In the genomic region with DNA sequence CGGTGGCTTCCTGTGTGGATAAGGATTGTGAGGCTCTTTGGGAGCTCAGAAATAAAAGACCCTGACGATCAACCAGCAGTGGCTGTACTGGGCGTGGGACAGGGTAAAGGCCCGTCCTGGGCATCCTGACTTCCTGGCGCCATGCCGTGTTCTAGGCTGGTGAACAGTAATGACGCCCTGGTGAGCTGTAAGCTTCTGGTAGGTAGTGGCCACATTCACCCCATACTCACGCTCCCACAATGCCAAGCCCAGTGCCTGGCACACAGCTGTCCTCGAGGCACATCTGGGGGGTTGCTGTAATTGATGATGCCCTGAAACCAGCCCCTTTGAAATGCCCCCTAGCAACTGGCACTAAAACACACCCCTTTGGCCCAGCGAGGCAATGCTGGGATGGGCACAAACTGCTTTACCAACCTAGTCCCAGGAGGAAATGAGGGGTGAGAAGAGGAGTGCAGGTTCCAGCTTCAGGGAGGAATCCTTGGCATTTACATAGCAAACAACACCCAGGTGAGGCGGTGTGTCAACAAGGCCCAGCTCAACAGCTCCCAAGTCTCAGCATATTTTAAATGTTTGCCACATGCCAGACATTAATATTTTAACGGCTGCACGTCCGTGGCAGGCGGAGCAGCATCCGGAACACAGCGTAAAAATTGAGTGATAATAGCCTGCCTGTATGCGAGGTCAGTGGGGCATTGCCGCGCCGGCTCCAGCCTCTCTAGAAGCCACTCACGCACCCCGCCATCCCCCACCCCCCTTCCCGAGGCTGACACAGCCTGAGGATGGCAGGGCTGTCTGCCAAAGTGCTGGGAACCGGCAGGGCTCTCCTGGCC, we compare ENCODE assay signal across 11 cellular contexts.
DNase-seq lines count a peak whose midpoint lies in the region; ATAC-seq, FAIRE-seq and TF ChIP-seq lines count a peak whose summit lies in the region.
"Had no signal": no experiment of that assay in that cellular context is flagged by ENCODE, and none has a peak within 500 bp of the region (broad histone marks: within the 10 kb centered on the region; RNA-seq: fewer than 3 reads in every experiment).

No MANE protein-coding gene starts in this region.

- H3K9me3 Mint-ChIP-seq in MCF 10A (ENCODE audit: unreplicated experiment), result no peaks in the 10 kb centered on the region
- H3K9me3 Mint-ChIP-seq: neural crest cell had no signal

- H3K27me3 ChIP-seq in breast epithelium (no peaks in the 10 kb centered on the region), body of pancreas (no peaks in the 10 kb centered on the region)

- H3K4me1 Mint-ChIP-seq in MCF 10A (ENCODE audit: insufficient read depth, unreplicated experiment), result no peaks in the 10 kb centered on the region
- H3K4me1 Mint-ChIP-seq: activated CD8-positive, alpha-beta memory T cell treated with anti-CD3 and anti-CD28 coated beads, Interleukin-2, amount 10 ng/mL, durations not matched to agents 7 days and 5 days had no signal

- TF ChIP-seq POLR2A in breast epithelium (IDR thresholded peaks at IDR 0.05) (no peak), body of pancreas (IDR thresholded peaks at IDR 0.05) (peak; percentile 6 to 26 (median 15))

- no peaks in the 10 kb centered on the region for H3K4me1 ChIP-seq in breast epithelium
- H3K4me1 ChIP-seq in body of pancreas, result peaks cover 24% of the 10 kb centered on the region

- 45 to 48% methylated on average over 13 to 25 of the region's 25 CpGs for WGBS in body of pancreas, 2 donors

- no peaks in the 10 kb centered on the region for H3K36me3 ChIP-seq in breast epithelium
- H3K36me3 ChIP-seq in body of pancreas (replicated peaks in 1 of 2; ENCODE audit: insufficient read depth in 1 of 2, low read depth in 2 of 2), result no peaks in the 10 kb centered on the region

- FAIRE-seq in urothelium cell line (lab: Jason Lieb, UNC) (no peak), D721Med (lab: Jason Lieb, UNC) (no peak)
- FAIRE-seq: endothelial cell of umbilical vein had no signal

- H3K4me3 Mint-ChIP-seq in MCF 10A (ENCODE audit: unreplicated experiment), result no peak overlapping the region
- H3K4me3 Mint-ChIP-seq: activated CD8-positive, alpha-beta memory T cell treated with anti-CD3 and anti-CD28 coated beads, Interleukin-2, amount 10 ng/mL, durations not matched to agents 7 days and 5 days; neural crest cell had no signal

- H3K4me3 ChIP-seq in breast epithelium, result no peak overlapping the region
- H3K4me3 ChIP-seq in body of pancreas, result no peak overlapping the region

- peak; percentile 21 to 67 for DNase-seq in breast epithelium (ENCODE audit: low spot score in 2 of 2)
- no peak for DNase-seq in MCF 10A (ENCODE audit: unreplicated experiment)
- peak; percentile 46 to 69 (median 60) for DNase-seq in body of pancreas
- no peak for DNase-seq in left lobe of liver (ENCODE audit: low spot score)
- DNase-seq in urothelium cell line (ENCODE audit: low spot score), result peak; percentile 53
- no peak for DNase-seq in D721Med (ENCODE audit: insufficient read length, low spot score)
- DNase-seq: activated CD8-positive, alpha-beta memory T cell treated with anti-CD3 and anti-CD28 coated beads, Interleukin-2, amount 10 ng/mL, durations not matched to agents 7 days and 5 days had no signal

- BruUV-seq in MCF 10A (replicated peaks; lab: Mats Ljungman, UMichigan), result no TSS peak

- TF ChIP-seq CTCF in breast epithelium (IDR thresholded peaks at IDR 0.05) (no peak), MCF 10A (IDR thresholded peaks at IDR 0.05; ENCODE audit: unreplicated experiment) (no peak), body of pancreas (IDR thresholded peaks at IDR 0.05) (no peak), D721Med (IDR thresholded peaks at IDR 0.05; ENCODE audit: insufficient read depth, missing control alignments) (no peak)

- H3K36me3 Mint-ChIP-seq in MCF 10A (ENCODE audit: insufficient read depth, unreplicated experiment), result no peaks in the 10 kb centered on the region
- H3K36me3 Mint-ChIP-seq: activated CD8-positive, alpha-beta memory T cell treated with anti-CD3 and anti-CD28 coated beads, Interleukin-2, amount 10 ng/mL, durations not matched to agents 7 days and 5 days had no signal

- ATAC-seq in body of pancreas, result peak; percentile 81
- peak; percentile 41 for ATAC-seq in left lobe of liver
- no peak for ATAC-seq in HG02852 (IDR thresholded peaks at IDR 0.05; ENCODE audit: unreplicated experiment)
- no peak for ATAC-seq in HG02798 (IDR thresholded peaks at IDR 0.05; ENCODE audit: poor library complexity, unreplicated experiment)
- ATAC-seq: activated CD8-positive, alpha-beta memory T cell treated with anti-CD3 and anti-CD28 coated beads, Interleukin-2, amount 10 ng/mL, durations not matched to agents 7 days and 5 days had no signal

- peaks cover 74% of the 10 kb centered on the region for H3K27me3 Mint-ChIP-seq in MCF 10A (ENCODE audit: insufficient read depth, unreplicated experiment)

- H3K27ac Mint-ChIP-seq in MCF 10A (ENCODE audit: low read depth, unreplicated experiment), result no peak overlapping the region
- H3K27ac Mint-ChIP-seq: activated CD8-positive, alpha-beta memory T cell treated with anti-CD3 and anti-CD28 coated beads, Interleukin-2, amount 10 ng/mL, durations not matched to agents 7 days and 5 days had no signal

- POLR2A ChIA-PET in MCF 10A (lab: Yijun Ruan, JAX), result no interaction called here

- H3K9me3 ChIP-seq in breast epithelium (no peaks in the 10 kb centered on the region), body of pancreas (no peaks in the 10 kb centered on the region)

- CTCF ChIA-PET in MCF 10A (lab: Yijun Ruan, JAX), result interaction anchor here (0.6 to 1.5 kb wide), 4 partner anchors 91 to 292 kb away, joined by 3 to 5 read pairs (median 4); no protein-coding TSS in a partner anchor

- H3K27ac ChIP-seq in breast epithelium (peak overlapping the region; percentile 45 to 48), body of pancreas (peak overlapping the region; percentile 51 to 77 (median 68))

- intact Hi-C loops in breast epithelium (cut with DNase I; ENCODE audit: low total_unique reads) (no loop called here), MCF 10A (cut with micrococcal nuclease) (no loop called here), body of pancreas (cut with DNase I) (no loop called here)

Comparison
In these comparisons a context has a peak if more than half of its experiments do, and no peak if none do; other contexts are left out.
1. DNase-seq: peak in breast epithelium (2 of 2), body of pancreas (4 of 4) and urothelium cell line (single experiment); none in MCF 10A (single experiment), left lobe of liver (single experiment) and D721Med (single experiment).
2. ATAC-seq: peak in body of pancreas (single experiment) and left lobe of liver (single experiment); none in HG02852 (single experiment) and HG02798 (single experiment).